In the genomic region with DNA sequence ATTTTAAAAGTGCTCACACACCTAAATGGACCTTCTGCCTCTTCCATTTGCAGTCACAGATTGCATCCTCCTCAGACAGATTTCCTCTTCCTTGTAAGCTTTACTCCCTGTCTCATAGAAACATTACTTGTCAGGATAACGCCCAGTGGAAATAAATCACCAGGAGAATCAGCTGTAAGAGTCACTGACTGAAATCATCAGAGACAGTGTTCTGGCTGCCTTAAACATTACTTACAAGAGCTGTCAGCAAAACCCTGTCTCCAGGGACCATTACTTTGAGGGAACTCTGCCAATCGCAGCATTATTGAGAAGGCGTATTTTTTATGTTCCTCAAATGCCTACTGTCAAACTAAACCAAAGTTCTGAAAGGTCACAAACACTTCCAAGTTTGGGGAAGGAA, we compare ENCODE assay signal across 1 cellular context.
TF ChIP-seq lines count a peak whose summit lies in the region.

No MANE protein-coding gene starts in this region.

TF ChIP-seq in IMR-90, 13 proteins besides CTCF, POLR2A, EP300 and RAD21:
- no peak for TF ChIP-seq BHLHE40 (IDR thresholded peaks at IDR 0.05; ENCODE audit: low read depth, low read length)
- no peak for TF ChIP-seq CHD1 (IDR thresholded peaks at IDR 0.05; ENCODE audit: low read depth, low read length)
- TF ChIP-seq NFE2L2 (IDR thresholded peaks at IDR 0.05; ENCODE audit: low read depth, low read length), result no peak
- TF ChIP-seq, protein P1, sequence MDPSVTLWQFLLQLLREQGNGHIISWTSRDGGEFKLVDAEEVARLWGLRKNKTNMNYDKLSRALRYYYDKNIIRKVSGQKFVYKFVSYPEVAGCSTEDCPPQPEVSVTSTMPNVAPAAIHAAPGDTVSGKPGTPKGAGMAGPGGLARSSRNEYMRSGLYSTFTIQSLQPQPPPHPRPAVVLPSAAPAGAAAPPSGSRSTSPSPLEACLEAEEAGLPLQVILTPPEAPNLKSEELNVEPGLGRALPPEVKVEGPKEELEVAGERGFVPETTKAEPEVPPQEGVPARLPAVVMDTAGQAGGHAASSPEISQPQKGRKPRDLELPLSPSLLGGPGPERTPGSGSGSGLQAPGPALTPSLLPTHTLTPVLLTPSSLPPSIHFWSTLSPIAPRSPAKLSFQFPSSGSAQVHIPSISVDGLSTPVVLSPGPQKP (IDR thresholded peaks at IDR 0.05; ENCODE audit: borderline replicate concordance, low read depth, low read length), result no peak
- no peak for TF ChIP-seq MAFK (IDR thresholded peaks at IDR 0.05; ENCODE audit: low read depth, low read length)
- no peak for TF ChIP-seq MAZ (IDR thresholded peaks at IDR 0.05; ENCODE audit: borderline replicate concordance, low read depth, low read length)
- TF ChIP-seq, protein P2, sequence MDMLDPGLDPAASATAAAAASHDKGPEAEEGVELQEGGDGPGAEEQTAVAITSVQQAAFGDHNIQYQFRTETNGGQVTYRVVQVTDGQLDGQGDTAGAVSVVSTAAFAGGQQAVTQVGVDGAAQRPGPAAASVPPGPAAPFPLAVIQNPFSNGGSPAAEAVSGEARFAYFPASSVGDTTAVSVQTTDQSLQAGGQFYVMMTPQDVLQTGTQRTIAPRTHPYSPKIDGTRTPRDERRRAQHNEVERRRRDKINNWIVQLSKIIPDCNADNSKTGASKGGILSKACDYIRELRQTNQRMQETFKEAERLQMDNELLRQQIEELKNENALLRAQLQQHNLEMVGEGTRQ (IDR thresholded peaks at IDR 0.05; ENCODE audit: low read depth, low read length), result no peak
- no peak for TF ChIP-seq RCOR1 (IDR thresholded peaks at IDR 0.05; ENCODE audit: insufficient replicate concordance, low read length)
- TF ChIP-seq CEBPB (IDR thresholded peaks at IDR 0.05; ENCODE audit: low read depth, low read length), result no peak
- TF ChIP-seq MXI1 (IDR thresholded peaks at IDR 0.05; ENCODE audit: borderline replicate concordance, low read depth, low read length), result no peak
- no peak for TF ChIP-seq RFX5 (IDR thresholded peaks at IDR 0.05; ENCODE audit: low read depth, low read length)
- no peak for TF ChIP-seq SMC3 (IDR thresholded peaks at IDR 0.05; ENCODE audit: low read depth, low read length)
- no peak for TF ChIP-seq FOS (IDR thresholded peaks at IDR 0.05; ENCODE audit: low read depth, low read length)
